8 cellular contexts compared by ENCODE assay signal in the genomic region with DNA sequence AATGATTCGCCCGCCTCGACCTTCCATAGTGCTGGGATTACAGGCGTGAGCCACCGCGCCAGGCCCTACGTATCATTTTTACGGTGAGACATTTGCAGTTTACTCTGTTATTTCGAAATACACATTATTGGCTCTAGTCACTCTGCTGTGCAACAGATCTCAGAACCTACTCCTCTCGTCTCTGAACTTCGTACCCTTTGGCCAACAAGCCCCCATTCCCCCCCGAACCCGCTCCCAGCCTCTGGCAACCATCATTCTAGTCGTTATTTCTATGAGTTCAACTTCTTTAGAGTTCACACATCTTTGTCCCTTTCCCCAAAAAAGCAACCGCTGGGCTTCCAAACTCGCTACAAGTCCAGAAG. TPM values are rescaled to one million over a fixed set of nuclear protein-coding genes. Genes with fewer than 3 reads are reported as not detected.
DNase-seq lines count a peak whose midpoint lies in the region; ATAC-seq and TF ChIP-seq lines count a peak whose summit lies in the region.

No MANE protein-coding gene starts in this region.

- TF ChIP-seq CTCF in GM10248 (IDR thresholded peaks at IDR 0.05; ENCODE audit: control extremely low read depth, extremely low read depth, low read depth, missing control alignments): no peak
- no peak for TF ChIP-seq CTCF in left ventricle myocardium inferior (IDR thresholded peaks at IDR 0.05; ENCODE audit: borderline replicate concordance)

- peaks cover 28% of the 10 kb centered on the region for H3K4me1 ChIP-seq in left ventricle myocardium inferior

- H3K4me3 Mint-ChIP-seq in activated naive CD8-positive, alpha-beta T cell: peak overlapping the region; percentile 89

- peaks cover 20% of the 10 kb centered on the region for H3K27me3 Mint-ChIP-seq in activated naive CD8-positive, alpha-beta T cell

- DNase-seq in GM10248 (ENCODE audit: extremely low spot score) (peak; percentile 34), HuH-7 (ENCODE audit: low spot score) (peak; percentile 38), left ventricle myocardium inferior (peak; percentile 29), retina (peak; percentile 61), NCI-H2196 treated with DMSO at 0.1 percent for 48 hours (lab: John Stamatoyannopoulos, UW; ENCODE audit: unreplicated experiment) (no peak)

- no peaks in the 10 kb centered on the region for H3K9me3 ChIP-seq in left ventricle myocardium inferior (replicated peaks)

- intact Hi-C loops in left ventricle myocardium inferior (cut with micrococcal nuclease): no loop called here

- CTCF ChIA-PET in GM10248 (lab: Yijun Ruan, JAX): interaction anchor here (0.7 to 5.3 kb wide), 17 partner anchors 8 to 498 kb away, joined by 3 to 42 read pairs (median 3); no protein-coding TSS in a partner anchor

- peaks cover 34% of the 10 kb centered on the region for H3K36me3 ChIP-seq in left ventricle myocardium inferior

- H3K27ac Mint-ChIP-seq in activated naive CD8-positive, alpha-beta T cell: no peak overlapping the region

- H3K4me3 ChIP-seq in left ventricle myocardium inferior: peak overlapping the region; percentile 92

- no peaks in the 10 kb centered on the region for H3K9me3 Mint-ChIP-seq in activated naive CD8-positive, alpha-beta T cell (ENCODE audit: low read depth)

- no peak for ATAC-seq in HG03045 (IDR thresholded peaks at IDR 0.05; ENCODE audit: unreplicated experiment)
- ATAC-seq in HG03025 (IDR thresholded peaks at IDR 0.05; ENCODE audit: low FRiP score, unreplicated experiment): no peak

- H3K4me1 Mint-ChIP-seq in activated naive CD8-positive, alpha-beta T cell (ENCODE audit: low read depth): peaks cover 20% of the 10 kb centered on the region

- no peaks in the 10 kb centered on the region for H3K27me3 ChIP-seq in left ventricle myocardium inferior (ENCODE audit: low read depth)

- peak overlapping the region; percentile 91 for H3K27ac ChIP-seq in left ventricle myocardium inferior (replicated peaks)

- H3K36me3 Mint-ChIP-seq in activated naive CD8-positive, alpha-beta T cell: no peaks in the 10 kb centered on the region

- POLR2A ChIA-PET in GM10248 (lab: Yijun Ruan, JAX): no interaction called here

RNA-seq across cellular contexts. Expression of gene PTGR1, which starts 0.7 kb away (rescaled TPM):
- total RNA-seq in left ventricle myocardium inferior: 50.2 TPM

RNA-seq across cellular contexts. Expression of gene DNAJC25, which starts 32.4 kb away (rescaled TPM):
- 5.5 TPM for total RNA-seq in left ventricle myocardium inferior
